Comparison of ENCODE assay signal across 8 cellular contexts in the genomic region with DNA sequence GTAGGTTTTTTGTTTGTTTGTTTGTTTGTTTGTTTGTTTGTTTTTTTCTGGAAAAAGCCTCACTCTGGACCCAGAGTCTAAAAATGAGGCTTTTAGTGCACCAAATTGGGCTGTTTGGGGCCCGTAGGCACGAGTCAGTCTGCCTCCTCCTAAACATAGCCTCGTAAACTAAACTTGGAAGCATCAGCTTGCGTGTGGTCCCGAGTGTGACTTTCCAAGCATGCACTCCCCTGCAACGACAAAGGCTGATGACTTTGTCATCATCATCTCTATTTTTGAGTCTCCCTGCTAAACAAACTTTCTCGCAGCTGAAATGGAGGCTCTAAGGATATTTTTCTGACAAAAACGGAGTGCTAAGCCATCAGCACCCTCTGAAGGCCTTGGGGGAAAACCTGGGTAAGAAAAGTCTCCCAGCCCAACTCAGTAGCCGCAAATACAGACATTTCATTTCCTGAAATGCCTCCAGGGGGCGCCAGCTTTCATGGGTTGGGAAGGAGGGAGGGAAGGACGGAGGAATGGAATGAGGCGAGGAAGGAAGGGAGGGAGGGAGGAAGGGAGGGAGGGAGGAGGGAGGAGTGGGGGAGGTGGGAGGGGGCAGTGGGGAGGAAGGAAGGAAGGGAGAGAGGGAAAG.
DNase-seq lines count a peak whose midpoint lies in the region; ATAC-seq and TF ChIP-seq lines count a peak whose summit lies in the region.

No MANE protein-coding gene starts in this region.

- 33 to 35% methylated on average over 10 to 12 of the region's 12 CpGs for WGBS in upper lobe of left lung, 2 donors

- no peaks in the 10 kb centered on the region for H3K9me3 ChIP-seq in upper lobe of left lung

- H3K36me3 ChIP-seq in upper lobe of left lung: no peaks in the 10 kb centered on the region

- no peaks in the 10 kb centered on the region for H3K27me3 ChIP-seq in upper lobe of left lung

- H3K27ac ChIP-seq in upper lobe of left lung: no peak overlapping the region

- ATAC-seq in upper lobe of left lung (ENCODE audit: low FRiP score in 2 of 2): peak in 1 of 2 donors; percentile 79
- no peak for ATAC-seq in GM18867 (IDR thresholded peaks at IDR 0.05; ENCODE audit: unreplicated experiment)

- DNase-seq in NCI-H1417 (lab: John Stamatoyannopoulos, UW) (peak; percentile 44 to 73 (median 63)), NCI-H1417 treated with DMSO at 0.1 percent for 48 hours (lab: John Stamatoyannopoulos, UW) (no peak), SK-N-DZ (ENCODE audit: low spot score) (peak; percentile 65), epithelial cell of proximal tubule (ENCODE audit: low read depth) (peak; percentile 42), midbrain (lab: John Stamatoyannopoulos, UW) (peak; percentile 79), upper lobe of left lung (peak in 1 of 2 donors; percentile 43)

- TF ChIP-seq POLR2A in upper lobe of left lung (IDR thresholded peaks at IDR 0.05): no peak

- TF ChIP-seq CTCF in LNCAP (IDR thresholded peaks at IDR 0.05): peak; percentile 54; the same call in 1 of the 2 replicates
- peak; percentile 80 for TF ChIP-seq CTCF in epithelial cell of proximal tubule (conservative IDR thresholded peaks at IDR 0.05; ENCODE audit: low read depth, low read length)
- TF ChIP-seq CTCF in upper lobe of left lung (IDR thresholded peaks at IDR 0.05): peak in 4 of 6 experiments; percentile 37 to 46 (median 40)

- no peak overlapping the region for H3K4me3 ChIP-seq in epithelial cell of proximal tubule (ENCODE audit: low read depth, low read length)
- no peak overlapping the region for H3K4me3 ChIP-seq in upper lobe of left lung

- no peak for TF ChIP-seq EP300 in upper lobe of left lung (IDR thresholded peaks at IDR 0.05)

- H3K4me1 ChIP-seq in upper lobe of left lung: peaks cover 0 to 18% (median 6%) of the 10 kb centered on the region in 4 donors
